8 cellular contexts compared by ENCODE assay signal in genomic region chr1:11924334-11925195, GRCh38. TPM values are rescaled to one million over a fixed set of nuclear protein-coding genes. Genes with fewer than 3 reads are reported as not detected.
A peak's percentile ranks its signal among the peaks of the same experiment; 100 is the strongest.
DNase-seq lines count a peak whose midpoint lies in the region; ATAC-seq and TF ChIP-seq lines count a peak whose summit lies in the region.

No MANE protein-coding gene starts in this region.

- peaks cover 4 to 6% of the 10 kb centered on the region in 2 donors for H3K36me3 ChIP-seq in body of pancreas (replicated peaks in 1 of 2; ENCODE audit: insufficient read depth in 1 of 2, low read depth in 2 of 2)
- no peaks in the 10 kb centered on the region for H3K36me3 ChIP-seq in mucosa of stomach (ENCODE audit: control insufficient read depth, insufficient read depth, low read length)

- peaks cover 39% of the 10 kb centered on the region for H3K4me1 Mint-ChIP-seq in HFFc6 (ENCODE audit: low read depth)

- peak overlapping the region; percentile 51; the same call in 1 of the 2 replicates for H3K27ac Mint-ChIP-seq in HFFc6

- peaks cover 55% of the 10 kb centered on the region for H3K4me1 ChIP-seq in body of pancreas
- H3K4me1 ChIP-seq in mucosa of stomach (ENCODE audit: control insufficient read depth, insufficient read depth, low read length) = peaks cover 23% of the 10 kb centered on the region

- H3K27me3 Mint-ChIP-seq in HFFc6 (ENCODE audit: insufficient read depth) = no peaks in the 10 kb centered on the region; the same call in 1 of the 2 replicates

- H3K9me3 Mint-ChIP-seq in HFFc6 = no peaks in the 10 kb centered on the region

- H3K4me3 ChIP-seq in AG09309 (ENCODE audit: control insufficient read depth, low read depth, low read length) (peak overlapping the region; percentile 33), body of pancreas (peak overlapping the region; percentile 21 to 32), mucosa of stomach (ENCODE audit: low read length) (peak overlapping the region; percentile 57)

- H3K36me3 Mint-ChIP-seq in HFFc6 (ENCODE audit: low read depth) = peaks cover 24% of the 10 kb centered on the region

- no peak for TF ChIP-seq CTCF in AG09309 (IDR thresholded peaks at IDR 0.05; ENCODE audit: control insufficient read depth, insufficient read depth, low read depth, low read length, missing control alignments)
- no peak for TF ChIP-seq CTCF in HFFc6 (IDR thresholded peaks at IDR 0.05)
- no peak for TF ChIP-seq CTCF in body of pancreas (IDR thresholded peaks at IDR 0.05)

- H3K27me3 ChIP-seq in body of pancreas (no peaks in the 10 kb centered on the region), mucosa of stomach (ENCODE audit: control insufficient read depth, insufficient read depth, low read length) (no peaks in the 10 kb centered on the region)

- ATAC-seq in body of pancreas = no peak
- ATAC-seq in GM21737 (IDR thresholded peaks at IDR 0.05; ENCODE audit: unreplicated experiment) = no peak

- 36 to 37% methylated on average over 14 to 16 of the region's 16 CpGs for WGBS in body of pancreas, 2 donors

- no peak overlapping the region for H3K27ac ChIP-seq in body of pancreas

- no peak for TF ChIP-seq POLR2A in body of pancreas (IDR thresholded peaks at IDR 0.05)

- H3K9me3 ChIP-seq in body of pancreas (no peaks in the 10 kb centered on the region), mucosa of stomach (ENCODE audit: control insufficient read depth, low read length) (no peaks in the 10 kb centered on the region)

- peak overlapping the region; percentile 87 for H3K4me3 Mint-ChIP-seq in HFFc6

- intact Hi-C loops in body of pancreas (cut with DNase I) = no loop called here

- DNase-seq in AG09309 (ENCODE audit: low read depth) (no peak), HFFc6 (no peak), body of pancreas (no peak), NCI-H526 (lab: John Stamatoyannopoulos, UW) (no peak), NCI-H1436 treated with DMSO at 0.1 percent for 48 hours (lab: John Stamatoyannopoulos, UW) (no peak), amniotic stem cell (lab: John Stamatoyannopoulos, UW) (no peak)

- peak overlapping the region; percentile 60 for H3K9ac ChIP-seq in mucosa of stomach (ENCODE audit: low read length)

RNA-seq across cellular contexts. Expression of gene KIAA2013, which starts 1.7 kb away (rescaled TPM):
- total RNA-seq in HFFc6 (2021; fragmentation: NEBNext Ultra II Directional; extraction: Animal tissue kit (Norgen Biotek cat#: 25700)) = 10 to 100 TPM; 59.0 to 74.3 (median 66.5) TPM
- 10 to 100 TPM; 67.7 to 87.0 TPM for total RNA-seq in body of pancreas

RNA-seq across cellular contexts. Expression of gene PLOD1, which starts 10.0 kb away (rescaled TPM):
- total RNA-seq in HFFc6 (2021; fragmentation: NEBNext Ultra II Directional; extraction: Animal tissue kit (Norgen Biotek cat#: 25700)) = 100 to 1,000 TPM; 294 to 438 (median 315) TPM
- total RNA-seq in body of pancreas = 10 to 100 TPM; 30.9 to 39.6 TPM

RNA-seq across cellular contexts. Expression of gene MFN2, which starts 55.7 kb away (rescaled TPM):
- total RNA-seq in HFFc6 (2021; fragmentation: NEBNext Ultra II Directional; extraction: Animal tissue kit (Norgen Biotek cat#: 25700)) = 100 to 1,000 TPM in 4 of 6 experiments, 10 to 100 TPM in 2; 92.8 to 112 (median 101) TPM
- total RNA-seq in body of pancreas = 10 to 100 TPM; 20.1 to 20.8 TPM

Comparison
In these comparisons a context has a peak if more than half of its experiments do, and no peak if none do; other contexts are left out.
1. RNA of gene PLOD1, which starts 10.0 kb away (total RNA-seq): 294 to 438 TPM in HFFc6; 30.9 to 39.6 TPM in body of pancreas; every median in the first group is over 4 times any median in the second.
2. RNA of gene MFN2, which starts 55.7 kb away (total RNA-seq): 92.8 to 112 TPM in HFFc6; 20.1 to 20.8 TPM in body of pancreas; every median in the first group is over 4 times any median in the second.
3. Peak in every context shown above with its lines, with median percentiles within 50 percentile points of each other: H3K4me3 ChIP-seq.